ENCODE assay signal across 10 cellular contexts in the genomic region with DNA sequence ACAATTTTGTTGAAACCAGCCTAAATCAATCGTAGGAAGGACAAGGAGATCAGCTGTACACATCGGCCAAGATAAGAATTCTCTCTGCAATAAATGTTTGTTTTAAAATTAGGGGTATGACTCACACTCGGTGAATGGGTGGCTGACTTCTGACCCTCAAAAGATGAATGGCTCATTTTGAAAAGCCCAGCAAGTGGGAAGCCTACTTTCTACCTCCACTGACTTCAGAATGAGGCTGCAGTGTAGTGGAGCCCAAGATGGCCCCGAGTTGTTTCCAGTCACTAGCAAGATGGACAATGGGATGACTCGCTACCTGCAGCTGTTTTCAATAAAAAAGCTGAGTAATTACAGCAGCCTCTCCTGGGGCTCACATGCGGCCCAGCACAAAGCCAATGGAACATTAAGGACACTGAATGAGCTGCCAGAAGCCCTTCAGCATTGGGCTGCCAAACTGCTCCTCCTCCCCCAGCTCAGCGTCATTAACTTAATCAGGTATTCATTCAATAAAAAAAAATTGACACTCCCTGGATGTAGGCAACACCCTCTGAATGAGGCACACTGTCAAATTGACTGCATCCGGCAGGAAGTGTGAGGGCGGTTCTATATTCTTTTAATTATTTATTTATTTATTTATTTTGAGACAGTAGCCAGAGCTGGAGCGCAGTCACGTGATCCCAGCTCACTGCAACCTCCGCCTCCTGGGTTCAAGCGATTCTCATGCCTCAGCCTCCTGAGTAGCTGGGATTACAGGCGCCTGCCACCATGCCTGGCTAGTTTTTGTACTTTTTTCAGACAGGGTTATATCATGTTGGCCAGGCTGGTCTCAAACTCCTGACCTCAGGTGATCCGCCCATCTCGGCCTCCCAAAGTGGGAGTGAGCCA.
DNase-seq lines count a peak whose midpoint lies in the region; ATAC-seq and TF ChIP-seq lines count a peak whose summit lies in the region.
"Had no signal": no experiment of that assay in that cellular context is flagged by ENCODE, and none has a peak within 500 bp of the region (broad histone marks: within the 10 kb centered on the region; RNA-seq: fewer than 3 reads in every experiment).

No MANE protein-coding gene starts in this region.

- no peak overlapping the region for H3K4me3 ChIP-seq in transverse colon
- H3K4me3 ChIP-seq: BLaER1, vagina had no signal

- H3K4me1 ChIP-seq in transverse colon = peaks cover 0 to 19% (median 6%) of the 10 kb centered on the region in 4 donors
- H3K4me1 ChIP-seq: BLaER1 had no signal

- TF ChIP-seq POLR2A in transverse colon (IDR thresholded peaks at IDR 0.05) = no peak

- no peaks in the 10 kb centered on the region for H3K9me3 Mint-ChIP-seq in glutamatergic neuron (ENCODE audit: unreplicated experiment)

- ATAC-seq in SK-N-SH treated with all-trans-retinoic acid at 6 μM for 48 hours (peak; percentile 92), left lobe of liver (no peak)

- no peak overlapping the region for H3K4me3 Mint-ChIP-seq in glutamatergic neuron (ENCODE audit: unreplicated experiment)

- peaks cover 7% of the 10 kb centered on the region for H3K27me3 Mint-ChIP-seq in glutamatergic neuron (ENCODE audit: unreplicated experiment)

- WGBS in transverse colon (ENCODE audit: low coverage in 1 of 2), 2 donors = 70 to 77% methylated on average over 14 to 16 of the region's 16 CpGs

- H3K27me3 ChIP-seq in transverse colon = no peaks in the 10 kb centered on the region
- H3K27me3 ChIP-seq: BLaER1, vagina had no signal

- H3K36me3 Mint-ChIP-seq in glutamatergic neuron (ENCODE audit: unreplicated experiment) = peaks cover 4% of the 10 kb centered on the region

- H3K27ac Mint-ChIP-seq in glutamatergic neuron (ENCODE audit: unreplicated experiment) = peak overlapping the region; percentile 64

- DNase-seq in NCI-H1417 (lab: John Stamatoyannopoulos, UW) = peak; percentile 19 to 59 (median 29)
- no peak for DNase-seq in NCI-H1417 treated with DMSO at 0.1 percent for 48 hours (lab: John Stamatoyannopoulos, UW)
- DNase-seq in glutamatergic neuron = no peak
- no peak for DNase-seq in transverse colon
- DNase-seq in left lobe of liver (ENCODE audit: low spot score) = no peak
- no peak for DNase-seq in SKM-1 treated with dmso at 0.1 percent for 144 hours (lab: John Stamatoyannopoulos, UW; ENCODE audit: unreplicated experiment)
- DNase-seq in SHP77 (lab: John Stamatoyannopoulos, UW) = no peak

- peaks cover 6% of the 10 kb centered on the region for H3K4me1 Mint-ChIP-seq in glutamatergic neuron (ENCODE audit: low read depth, unreplicated experiment)

- H3K9me3 ChIP-seq in transverse colon = no peaks in the 10 kb centered on the region
- H3K9me3 ChIP-seq: BLaER1, vagina had no signal

- H3K36me3 ChIP-seq in transverse colon = no peaks in the 10 kb centered on the region
- H3K36me3 ChIP-seq: BLaER1, vagina had no signal

- no peak for TF ChIP-seq CTCF in glutamatergic neuron (IDR thresholded peaks at IDR 0.05; ENCODE audit: partially characterized antibody, unreplicated experiment)
- no peak for TF ChIP-seq CTCF in transverse colon (IDR thresholded peaks at IDR 0.05)

- in situ Hi-C loops in transverse colon (cut with MboI; ENCODE audit: low pct_ligation_motif_present in 1 of 4, low pct_unique_long_range_greater_than_20kb in 1 of 4, low sequenced_read_pairs in 3 of 4) = loop anchor here in 3 of 4 donors (25.0 kb wide), 3 partner anchors 167 to 617 kb away; partner anchors contain the start of gene ATXN1 (in 1 of the 3)

- intact Hi-C loops in transverse colon (cut with DNase I; ENCODE audit: low total_unique reads) = no loop called here

- TF ChIP-seq EP300 in transverse colon (IDR thresholded peaks at IDR 0.05; ENCODE audit: low read depth) = no peak

- peak overlapping the region; percentile 6 to 56 (median 30) for H3K27ac ChIP-seq in transverse colon
- H3K27ac ChIP-seq: BLaER1, vagina had no signal

TF ChIP-seq in SK-N-SH treated with all-trans-retinoic acid at 6 μM for 48 hours, 23 proteins besides CTCF, POLR2A, EP300 and RAD21:
- peak; percentile 88 for TF ChIP-seq TCF4 (CRISPR knock-in tag; IDR thresholded peaks at IDR 0.05; ENCODE audit: borderline replicate concordance)
- TF ChIP-seq CSDC2 (CRISPR knock-in tag; IDR thresholded peaks at IDR 0.05) = 0 out of 2 replicates have a peak, but pooled peaks have one; percentile 30
- TF ChIP-seq ZNF565 (CRISPR knock-in tag; conservative IDR thresholded peaks at IDR 0.05; ENCODE audit: low read depth) = 0 out of 2 replicates have a peak, but pooled peaks have one; percentile 14
- TF ChIP-seq, protein P1, sequence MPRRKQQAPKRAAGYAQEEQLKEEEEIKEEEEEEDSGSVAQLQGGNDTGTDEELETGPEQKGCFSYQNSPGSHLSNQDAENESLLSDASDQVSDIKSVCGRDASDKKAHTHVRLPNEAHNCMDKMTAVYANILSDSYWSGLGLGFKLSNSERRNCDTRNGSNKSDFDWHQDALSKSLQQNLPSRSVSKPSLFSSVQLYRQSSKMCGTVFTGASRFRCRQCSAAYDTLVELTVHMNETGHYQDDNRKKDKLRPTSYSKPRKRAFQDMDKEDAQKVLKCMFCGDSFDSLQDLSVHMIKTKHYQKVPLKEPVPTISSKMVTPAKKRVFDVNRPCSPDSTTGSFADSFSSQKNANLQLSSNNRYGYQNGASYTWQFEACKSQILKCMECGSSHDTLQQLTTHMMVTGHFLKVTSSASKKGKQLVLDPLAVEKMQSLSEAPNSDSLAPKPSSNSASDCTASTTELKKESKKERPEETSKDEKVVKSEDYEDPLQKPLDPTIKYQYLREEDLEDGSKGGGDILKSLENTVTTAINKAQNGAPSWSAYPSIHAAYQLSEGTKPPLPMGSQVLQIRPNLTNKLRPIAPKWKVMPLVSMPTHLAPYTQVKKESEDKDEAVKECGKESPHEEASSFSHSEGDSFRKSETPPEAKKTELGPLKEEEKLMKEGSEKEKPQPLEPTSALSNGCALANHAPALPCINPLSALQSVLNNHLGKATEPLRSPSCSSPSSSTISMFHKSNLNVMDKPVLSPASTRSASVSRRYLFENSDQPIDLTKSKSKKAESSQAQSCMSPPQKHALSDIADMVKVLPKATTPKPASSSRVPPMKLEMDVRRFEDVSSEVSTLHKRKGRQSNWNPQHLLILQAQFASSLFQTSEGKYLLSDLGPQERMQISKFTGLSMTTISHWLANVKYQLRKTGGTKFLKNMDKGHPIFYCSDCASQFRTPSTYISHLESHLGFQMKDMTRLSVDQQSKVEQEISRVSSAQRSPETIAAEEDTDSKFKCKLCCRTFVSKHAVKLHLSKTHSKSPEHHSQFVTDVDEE (CRISPR knock-in tag; IDR thresholded peaks at IDR 0.05) = peak; percentile 83
- no peak for TF ChIP-seq CSRNP3 (CRISPR knock-in tag; IDR thresholded peaks at IDR 0.05)
- no peak for TF ChIP-seq RARB (CRISPR knock-in tag; IDR thresholded peaks at IDR 0.05)
- no peak for TF ChIP-seq ESRRG (CRISPR knock-in tag; IDR thresholded peaks at IDR 0.05)
- TF ChIP-seq ZFP3 (CRISPR knock-in tag; IDR thresholded peaks at IDR 0.05) = 0 out of 2 replicates have a peak, but pooled peaks have one; percentile 12
- TF ChIP-seq BACH2 (CRISPR knock-in tag; IDR thresholded peaks at IDR 0.05; ENCODE audit: borderline replicate concordance) = no peak
- peak; percentile 34; the same call in 1 of the 2 replicates for TF ChIP-seq ZNF8 (CRISPR knock-in tag; IDR thresholded peaks at IDR 0.05)
- TF ChIP-seq ZFP30 (CRISPR knock-in tag; IDR thresholded peaks at IDR 0.05) = no peak

Comparison
In these comparisons a context has a peak if more than half of its experiments do, and no peak if none do; other contexts are left out.
1. DNase-seq: peak in NCI-H1417 (3 of 3); none in NCI-H1417 treated with DMSO at 0.1 percent for 48 hours (single experiment), glutamatergic neuron (single experiment), transverse colon (single experiment), left lobe of liver (single experiment), SKM-1 treated with dmso at 0.1 percent for 144 hours (single experiment) and SHP77 (0 of 2).